In genomic region chr7:108592633-108593277, GRCh38 we compare ENCODE assay signal across 9 cellular contexts. TPM values are rescaled to one million over a fixed set of nuclear protein-coding genes. Genes with fewer than 3 reads are reported as not detected.
DNase-seq lines count a peak whose midpoint lies in the region; ATAC-seq and TF ChIP-seq lines count a peak whose summit lies in the region.
"Had no signal": no experiment of that assay in that cellular context is flagged by ENCODE, and none has a peak within 500 bp of the region (broad histone marks: within the 10 kb centered on the region; RNA-seq: fewer than 3 reads in every experiment).

No MANE protein-coding gene starts in this region.

- ATAC-seq in HG03378 (IDR thresholded peaks at IDR 0.05; ENCODE audit: unreplicated experiment): no peak
- ATAC-seq in naive thymus-derived CD8-positive, alpha-beta T cell: no peak
- no peak for ATAC-seq in stimulated activated memory B cell treated with anti-CD40 and anti-IgM and Interleukin-4, amounts not matched to agents 10 μg/mL and 1 μg/mL and 100 μg/mL, for 72 hours

- no peak for DNase-seq in AG10803 (ENCODE audit: low read depth)
- peak; percentile 47 for DNase-seq in HT-29 (ENCODE audit: low spot score)
- DNase-seq in foreskin melanocyte: peak; percentile 64
- DNase-seq in naive thymus-derived CD8-positive, alpha-beta T cell: no peak
- no peak for DNase-seq in CD4-positive, alpha-beta memory T cell
- DNase-seq: islet precursor cell had no signal

- H3K4me3 ChIP-seq in AG10803 (ENCODE audit: low read length) (no peak overlapping the region), OCI-LY3 (ENCODE audit: low read length) (no peak overlapping the region)
- H3K4me3 ChIP-seq in CD4-positive, alpha-beta memory T cell (ENCODE audit: low read length in 2 of 2): no peak overlapping the region

- peak overlapping the region in 1 of 10 donors; percentile 7 for H3K27ac Mint-ChIP-seq in naive thymus-derived CD8-positive, alpha-beta T cell
- peak overlapping the region in 1 of 7 donors; percentile 15 for H3K27ac Mint-ChIP-seq in CD4-positive, alpha-beta memory T cell
- no peak overlapping the region for H3K27ac Mint-ChIP-seq in stimulated activated memory B cell treated with anti-CD40 and anti-IgM and Interleukin-4, amounts not matched to agents 10 μg/mL and 1 μg/mL and 100 μg/mL, for 72 hours

- H3K4me1 Mint-ChIP-seq in naive thymus-derived CD8-positive, alpha-beta T cell: no peaks in the 10 kb centered on the region
- H3K4me1 Mint-ChIP-seq in CD4-positive, alpha-beta memory T cell: no peaks in the 10 kb centered on the region
- H3K4me1 Mint-ChIP-seq in stimulated activated memory B cell treated with anti-CD40 and anti-IgM and Interleukin-4, amounts not matched to agents 10 μg/mL and 1 μg/mL and 100 μg/mL, for 72 hours: peaks cover 5% of the 10 kb centered on the region

- intact Hi-C loops in CD4-positive, alpha-beta memory T cell (cut with micrococcal nuclease): no loop called here

- H3K4me1 ChIP-seq in OCI-LY3 (ENCODE audit: low read length): 0 out of 2 replicates have a peak, but pooled peaks cover 3% of the 10 kb centered on the region
- no peaks in the 10 kb centered on the region for H3K4me1 ChIP-seq in CD4-positive, alpha-beta memory T cell (ENCODE audit: insufficient read depth, low read length)

- H4K20me1 ChIP-seq in OCI-LY3 (ENCODE audit: insufficient read depth, low read length): no peaks in the 10 kb centered on the region

- H3K4me3 Mint-ChIP-seq in naive thymus-derived CD8-positive, alpha-beta T cell: no peak overlapping the region
- no peak overlapping the region for H3K4me3 Mint-ChIP-seq in CD4-positive, alpha-beta memory T cell
- no peak overlapping the region for H3K4me3 Mint-ChIP-seq in stimulated activated memory B cell treated with anti-CD40 and anti-IgM and Interleukin-4, amounts not matched to agents 10 μg/mL and 1 μg/mL and 100 μg/mL, for 72 hours

- peak overlapping the region; percentile 44; the same call in 1 of the 2 replicates for H3K4me2 ChIP-seq in OCI-LY3 (ENCODE audit: low read length)

- CTCF ChIA-PET in CD4-positive, alpha-beta memory T cell (lab: Charles Lee; ENCODE audit: partially characterized antibody): no interaction called here

- H3K36me3 Mint-ChIP-seq in naive thymus-derived CD8-positive, alpha-beta T cell: peaks cover 0 to 6% (median 0%) of the 10 kb centered on the region in 3 donors
- H3K36me3 Mint-ChIP-seq in CD4-positive, alpha-beta memory T cell: no peaks in the 10 kb centered on the region
- H3K36me3 Mint-ChIP-seq in stimulated activated memory B cell treated with anti-CD40 and anti-IgM and Interleukin-4, amounts not matched to agents 10 μg/mL and 1 μg/mL and 100 μg/mL, for 72 hours: no peaks in the 10 kb centered on the region

- H3K9me3 ChIP-seq in OCI-LY3 (ENCODE audit: insufficient read depth, low read length): no peaks in the 10 kb centered on the region
- H3K9me3 ChIP-seq in CD4-positive, alpha-beta memory T cell (ENCODE audit: control insufficient read depth in 1 of 2, low read length in 2 of 2): no peaks in the 10 kb centered on the region

- no peak overlapping the region for H3K27ac ChIP-seq in OCI-LY3 (ENCODE audit: low read length)
- no peak overlapping the region for H3K27ac ChIP-seq in CD4-positive, alpha-beta memory T cell (ENCODE audit: low read depth, low read length)

- H3K9me3 Mint-ChIP-seq in naive thymus-derived CD8-positive, alpha-beta T cell: no peaks in the 10 kb centered on the region
- no peaks in the 10 kb centered on the region for H3K9me3 Mint-ChIP-seq in CD4-positive, alpha-beta memory T cell
- no peaks in the 10 kb centered on the region for H3K9me3 Mint-ChIP-seq in stimulated activated memory B cell treated with anti-CD40 and anti-IgM and Interleukin-4, amounts not matched to agents 10 μg/mL and 1 μg/mL and 100 μg/mL, for 72 hours

- no peaks in the 10 kb centered on the region for H3K79me2 ChIP-seq in OCI-LY3 (ENCODE audit: low read length)

- TF ChIP-seq CTCF in AG10803 (conservative IDR thresholded peaks at IDR 0.05; ENCODE audit: low read length): peak; percentile 11; the same call in 1 of the 2 replicates
- peak; percentile 64 for TF ChIP-seq CTCF in OCI-LY3 (IDR thresholded peaks at IDR 0.05; ENCODE audit: low read depth, low read length)

- no peaks in the 10 kb centered on the region for H3K27me3 ChIP-seq in OCI-LY3 (ENCODE audit: low read depth, low read length)
- H3K27me3 ChIP-seq in CD4-positive, alpha-beta memory T cell (ENCODE audit: insufficient read depth, low read length): no peaks in the 10 kb centered on the region

- H3K27me3 Mint-ChIP-seq in naive thymus-derived CD8-positive, alpha-beta T cell: peaks cover 3 to 9% (median 6%) of the 10 kb centered on the region in 5 donors
- H3K27me3 Mint-ChIP-seq in CD4-positive, alpha-beta memory T cell: peaks cover 2 to 3% of the 10 kb centered on the region in 2 donors
- H3K27me3 Mint-ChIP-seq in stimulated activated memory B cell treated with anti-CD40 and anti-IgM and Interleukin-4, amounts not matched to agents 10 μg/mL and 1 μg/mL and 100 μg/mL, for 72 hours: peaks cover 9% of the 10 kb centered on the region

- POLR2A ChIA-PET in naive thymus-derived CD8-positive, alpha-beta T cell (lab: Charles Lee): no interaction called here
- POLR2A ChIA-PET in CD4-positive, alpha-beta memory T cell (lab: Charles Lee; ENCODE audit: partially characterized antibody): no interaction called here

- H3K36me3 ChIP-seq in OCI-LY3 (replicated peaks; ENCODE audit: low read depth, low read length): no peaks in the 10 kb centered on the region
- H3K36me3 ChIP-seq in CD4-positive, alpha-beta memory T cell (ENCODE audit: insufficient read depth, low read length): no peaks in the 10 kb centered on the region

- no peak overlapping the region for H3K9ac ChIP-seq in OCI-LY3 (ENCODE audit: low read length)

- H2AFZ ChIP-seq in OCI-LY3 (ENCODE audit: low read depth, low read length): no peak overlapping the region

RNA-seq across cellular contexts. Expression of gene DNAJB9, which starts 23.1 kb away (rescaled TPM):
- total RNA-seq in HT-29 (2014; rRNA removed; shearing (Covaris generic)): 24.1 and 25.1 TPM in 2 replicates
- 10 to 100 TPM; 19.0 to 19.9 TPM for total RNA-seq in naive thymus-derived CD8-positive, alpha-beta T cell
- 10 to 100 TPM; 21.3 to 47.1 (median 29.2) TPM for polyA plus RNA-seq in naive thymus-derived CD8-positive, alpha-beta T cell
- total RNA-seq in CD4-positive, alpha-beta memory T cell: 10 to 100 TPM; 43.6 to 49.3 TPM
- 100 to 1,000 TPM in 1 of 2 donors, 10 to 100 TPM in 1; 30.2 to 138 TPM for polyA plus RNA-seq in CD4-positive, alpha-beta memory T cell

RNA-seq across cellular contexts. Expression of gene THAP5, which starts 23.2 kb away (rescaled TPM):
- 7.7 and 7.9 TPM in 2 replicates for total RNA-seq in HT-29 (2014; rRNA removed; shearing (Covaris generic))
- 10 to 100 TPM; 51.8 to 52.9 TPM for total RNA-seq in naive thymus-derived CD8-positive, alpha-beta T cell
- 10 to 100 TPM; 13.3 to 27.9 (median 15.0) TPM for polyA plus RNA-seq in naive thymus-derived CD8-positive, alpha-beta T cell
- 10 to 100 TPM; 45.9 to 52.8 TPM for total RNA-seq in CD4-positive, alpha-beta memory T cell
- polyA plus RNA-seq in CD4-positive, alpha-beta memory T cell: 10 to 100 TPM; 16.7 to 29.0 TPM

Comparison
In these comparisons a context has a peak if more than half of its experiments do, and no peak if none do; other contexts are left out.
1. DNase-seq: peak in HT-29 (single experiment) and foreskin melanocyte (single experiment); none in AG10803 (single experiment), naive thymus-derived CD8-positive, alpha-beta T cell (0 of 10) and CD4-positive, alpha-beta memory T cell (0 of 5).